In genomic region chr7:65475734-65476319, GRCh38 we compare ENCODE assay signal across 1 cellular context.
TF ChIP-seq lines count a peak whose summit lies in the region.

No MANE protein-coding gene starts in this region.

TF ChIP-seq in HepG2, 621 proteins besides CTCF, POLR2A, EP300 and RAD21 (continued from another document and continues in another):
- TF ChIP-seq AFF4 (CRISPR knock-in tag; IDR thresholded peaks at IDR 0.05) (no peak), ZNF501 (CRISPR knock-in tag; IDR thresholded peaks at IDR 0.05) (0 out of 2 replicates have a peak, but pooled peaks have one; percentile 21), EHMT2 (IDR thresholded peaks at IDR 0.05; ENCODE audit: borderline replicate concordance, low read depth, low read length) (no peak), ZFP82 (CRISPR knock-in tag; IDR thresholded peaks at IDR 0.05; ENCODE audit: borderline replicate concordance) (peak; percentile 58; the same call in 1 of the 2 replicates), NCOR1 (IDR thresholded peaks at IDR 0.05; ENCODE audit: borderline replicate concordance, low read length) (peak; percentile 56; the same call in 1 of the 2 replicates), SOX6 (IDR thresholded peaks at IDR 0.05) (no peak), SOX6 (CRISPR knock-in tag; IDR thresholded peaks at IDR 0.05) (peak; percentile 95), RARA (CRISPR knock-in tag; IDR thresholded peaks at IDR 0.05) (peak; percentile 97), RERE (CRISPR knock-in tag; IDR thresholded peaks at IDR 0.05; ENCODE audit: low read depth) (0 out of 2 replicates have a peak, but pooled peaks have one; percentile 52), TCF12 (IDR thresholded peaks at IDR 0.05) (no peak), TCF12 (CRISPR knock-in tag; IDR thresholded peaks at IDR 0.05) (0 out of 2 replicates have a peak, but pooled peaks have one; percentile 61), ZNF280D (CRISPR knock-in tag; IDR thresholded peaks at IDR 0.05) (0 out of 2 replicates have a peak, but pooled peaks have one; percentile 59), ATF6 (CRISPR knock-in tag; conservative IDR thresholded peaks at IDR 0.05) (no peak), BCL6 (CRISPR knock-in tag; IDR thresholded peaks at IDR 0.05) (peak; percentile 60; the same call in 1 of the 2 replicates), THRA (CRISPR knock-in tag; IDR thresholded peaks at IDR 0.05; ENCODE audit: borderline replicate concordance) (peak; percentile 78; the same call in 1 of the 2 replicates), ZMYM3 (CRISPR knock-in tag; IDR thresholded peaks at IDR 0.05) (peak; percentile 80), KAT8 (CRISPR knock-in tag; IDR thresholded peaks at IDR 0.05) (peak; percentile 51; the same call in 1 of the 2 replicates), IRF1 (CRISPR knock-in tag; IDR thresholded peaks at IDR 0.05; ENCODE audit: low read depth) (no peak), SMAD3 (CRISPR knock-in tag; IDR thresholded peaks at IDR 0.05) (peak; percentile 83), ZMAT3 (CRISPR knock-in tag; conservative IDR thresholded peaks at IDR 0.05) (peak; percentile 76), HNF1A (IDR thresholded peaks at IDR 0.05; ENCODE audit: low read depth) (peak; percentile 63; the same call in 1 of the 2 replicates), HNF1A (CRISPR knock-in tag; IDR thresholded peaks at IDR 0.05; ENCODE audit: borderline replicate concordance) (peak; percentile 29; the same call in 1 of the 2 replicates), CBX5 (CRISPR knock-in tag; IDR thresholded peaks at IDR 0.05; ENCODE audit: borderline replicate concordance) (no peak), BATF2 (CRISPR knock-in tag; IDR thresholded peaks at IDR 0.05) (no peak), HNF4A (CRISPR knock-in tag; IDR thresholded peaks at IDR 0.05) (peak; percentile 79)
